Comparison of ENCODE assay signal across 19 cellular contexts in the genomic region with DNA sequence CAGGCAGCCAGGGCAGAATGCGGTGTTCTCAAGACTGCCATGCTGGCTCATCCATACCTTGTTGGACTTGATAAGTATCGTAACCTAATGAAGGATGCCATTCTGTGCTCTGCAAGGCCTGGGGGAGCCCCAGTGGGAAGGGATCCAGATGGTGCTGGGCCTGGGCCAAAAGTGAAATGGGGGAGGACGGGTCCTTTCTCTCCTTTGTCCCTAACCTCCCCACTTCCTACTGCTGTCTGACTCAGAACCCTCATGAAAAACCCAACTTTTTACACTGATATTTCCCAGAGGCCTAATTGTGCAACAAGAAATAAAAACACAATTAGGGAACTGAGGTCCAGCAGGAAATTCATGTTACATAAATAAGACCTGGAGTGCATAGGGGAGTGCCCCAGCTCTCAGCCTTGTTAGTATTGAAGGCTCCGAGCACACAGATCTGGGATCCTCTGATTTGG.
DNase-seq lines count a peak whose midpoint lies in the region; ATAC-seq and TF ChIP-seq lines count a peak whose summit lies in the region.
"Had no signal": no experiment of that assay in that cellular context is flagged by ENCODE, and none has a peak within 500 bp of the region (broad histone marks: within the 10 kb centered on the region; RNA-seq: fewer than 3 reads in every experiment).

No MANE protein-coding gene starts in this region.

- DNase-seq in stimulated activated naive CD8-positive, alpha-beta T cell treated with anti-CD3 and anti-CD28 coated beads, Interleukin-15, amount 100 ng/mL, for 72 hours, result no peak
- DNase-seq in stimulated activated naive CD8-positive, alpha-beta T cell treated with anti-CD3 and anti-CD28 coated beads, Interleukin-15, Interleukin-2, amounts not matched to agents 100 U/mL and 50 U/mL, for 24 hours, result no peak
- DNase-seq in dermis blood vessel endothelial cell (peak; percentile 65), mesothelial cell of epicardium (ENCODE audit: low spot score in 2 of 2, unreplicated experiment in 2 of 2) (no peak), Karpas-422 (no peak)
- no peak for DNase-seq in activated CD4-positive, alpha-beta T cell treated with anti-CD3 and anti-CD28 coated beads, Interleukin-2, amount 50 U/mL, for 48 hours
- DNase-seq in stimulated activated CD4-positive, alpha-beta T cell treated with anti-CD3 and anti-CD28 coated beads, Interleukin-4, amount 100 ng/mL, for 1 hour, result no peak
- DNase-seq in CD8-positive, alpha-beta T cell, result no peak
- DNase-seq: activated CD8-positive, alpha-beta memory T cell treated with anti-CD3 and anti-CD28 coated beads for 24 hours; activated naive CD8-positive, alpha-beta T cell treated with anti-CD3 and anti-CD28 coated beads for 36 hours; heart right ventricle; NCI-H1694; NCI-H446 treated with DMSO at 0.1 percent for 48 hours; nephron progenitor cell; stimulated activated CD8-positive, alpha-beta memory T cell treated with anti-CD3 and anti-CD28 coated beads, Interleukin-4, amount 100 ng/mL, for 48 hours had no signal

- peaks cover 10% of the 10 kb centered on the region for H3K27me3 Mint-ChIP-seq in stimulated activated naive CD8-positive, alpha-beta T cell treated with anti-CD3 and anti-CD28 coated beads, Interleukin-15, amount 100 ng/mL, for 72 hours
- no peaks in the 10 kb centered on the region for H3K27me3 Mint-ChIP-seq in mesothelial cell of epicardium (ENCODE audit: low read depth)
- H3K27me3 Mint-ChIP-seq in CD8-positive, alpha-beta T cell (ENCODE audit: low read depth), result no peaks in the 10 kb centered on the region

- H3K4me1 Mint-ChIP-seq in stimulated activated naive CD8-positive, alpha-beta T cell treated with anti-CD3 and anti-CD28 coated beads, Interleukin-15, amount 100 ng/mL, for 72 hours, result no peaks in the 10 kb centered on the region
- H3K4me1 Mint-ChIP-seq in mesothelial cell of epicardium, result peaks cover 48% of the 10 kb centered on the region
- no peaks in the 10 kb centered on the region for H3K4me1 Mint-ChIP-seq in CD8-positive, alpha-beta T cell (ENCODE audit: low read depth)
- H3K4me1 Mint-ChIP-seq: activated naive CD8-positive, alpha-beta T cell treated with anti-CD3 and anti-CD28 coated beads for 36 hours; CD4-positive, CD25-positive, alpha-beta regulatory T cell had no signal

- H3K27me3 ChIP-seq in CD8-positive, alpha-beta T cell (ENCODE audit: insufficient read depth, low read length), result no peaks in the 10 kb centered on the region
- H3K27me3 ChIP-seq in Karpas-422 (ENCODE audit: low read length), result no peaks in the 10 kb centered on the region
- H3K27me3 ChIP-seq: heart right ventricle had no signal

- peak overlapping the region; percentile 57 to 63 for H3K27ac Mint-ChIP-seq in stimulated activated naive CD8-positive, alpha-beta T cell treated with anti-CD3 and anti-CD28 coated beads, Interleukin-15, amount 100 ng/mL, for 72 hours
- H3K27ac Mint-ChIP-seq in mesothelial cell of epicardium, result peak overlapping the region; percentile 16
- no peak overlapping the region for H3K27ac Mint-ChIP-seq in CD8-positive, alpha-beta T cell
- H3K27ac Mint-ChIP-seq: activated naive CD8-positive, alpha-beta T cell treated with anti-CD3 and anti-CD28 coated beads for 36 hours; activated T-helper 1 cell treated with anti-CD3 and anti-CD28 coated beads, Interleukin-12 subunit alpha, Interleukin-12 subunit beta, Interleukin-2, Interleukin-4 antibody, amounts not matched to agents 30 ng/mL and 10 ng/mL and 1 ng/mL, durations not matched to agents 14 hours and 24 hours and 36 hours; CD4-positive, CD25-positive, alpha-beta regulatory T cell; nephron progenitor cell; progenitor cell of endocrine pancreas had no signal

- no peaks in the 10 kb centered on the region for H3K36me3 ChIP-seq in CD8-positive, alpha-beta T cell (ENCODE audit: insufficient read depth, low read length)
- no peaks in the 10 kb centered on the region for H3K36me3 ChIP-seq in Karpas-422 (ENCODE audit: insufficient read depth, low read length)
- H3K36me3 ChIP-seq: heart right ventricle had no signal

- H3K79me2 ChIP-seq in Karpas-422 (ENCODE audit: low read length), result no peaks in the 10 kb centered on the region

- TF ChIP-seq CTCF in mesothelial cell of epicardium (IDR thresholded peaks at IDR 0.05; ENCODE audit: unreplicated experiment), result no peak
- TF ChIP-seq CTCF in CD8-positive, alpha-beta T cell (IDR thresholded peaks at IDR 0.05), result no peak

- H3K9me3 ChIP-seq in CD8-positive, alpha-beta T cell (ENCODE audit: low read length), result no peaks in the 10 kb centered on the region
- H3K9me3 ChIP-seq in Karpas-422 (ENCODE audit: low read length), result no peaks in the 10 kb centered on the region

- H3K4me3 ChIP-seq in CD8-positive, alpha-beta T cell (ENCODE audit: low read depth, low read length), result no peak overlapping the region
- H3K4me3 ChIP-seq in Karpas-422 (ENCODE audit: low read length), result no peak overlapping the region
- H3K4me3 ChIP-seq: heart right ventricle had no signal

- CTCF ChIA-PET in CD8-positive, alpha-beta T cell (lab: Charles Lee), result interaction anchor here (1.0 kb wide), 1 partner anchor 11 kb away, joined by 3 read pairs; no protein-coding TSS in a partner anchor

- no peak overlapping the region for H2AFZ ChIP-seq in Karpas-422 (ENCODE audit: low read length)

- no peak overlapping the region for H3K4me2 ChIP-seq in Karpas-422 (ENCODE audit: low read depth, low read length, poor library complexity, severe bottlenecking)

- intact Hi-C loops in CD8-positive, alpha-beta T cell (cut with DNase I, micrococcal nuclease), result no loop called here

- no peak overlapping the region for H3K4me3 Mint-ChIP-seq in stimulated activated naive CD8-positive, alpha-beta T cell treated with anti-CD3 and anti-CD28 coated beads, Interleukin-15, amount 100 ng/mL, for 72 hours
- no peak overlapping the region for H3K4me3 Mint-ChIP-seq in mesothelial cell of epicardium
- H3K4me3 Mint-ChIP-seq in CD8-positive, alpha-beta T cell, result no peak overlapping the region
- H3K4me3 Mint-ChIP-seq: activated naive CD8-positive, alpha-beta T cell treated with anti-CD3 and anti-CD28 coated beads for 36 hours; activated T-helper 1 cell treated with anti-CD3 and anti-CD28 coated beads, Interleukin-12 subunit alpha, Interleukin-12 subunit beta, Interleukin-2, Interleukin-4 antibody, amounts not matched to agents 30 ng/mL and 10 ng/mL and 1 ng/mL, durations not matched to agents 14 hours and 24 hours and 36 hours; CD4-positive, CD25-positive, alpha-beta regulatory T cell; nephron progenitor cell had no signal

- H3K9me2 ChIP-seq in Karpas-422 (replicated peaks; ENCODE audit: insufficient read depth, low read length), result no peaks in the 10 kb centered on the region

- ATAC-seq in stimulated activated naive CD8-positive, alpha-beta T cell treated with anti-CD3 and anti-CD28 coated beads, Interleukin-15, amount 100 ng/mL, for 72 hours, result no peak
- no peak for ATAC-seq in stimulated activated naive CD8-positive, alpha-beta T cell treated with anti-CD3 and anti-CD28 coated beads, Interleukin-15, Interleukin-2, amounts not matched to agents 100 U/mL and 50 U/mL, for 24 hours
- ATAC-seq in CD8-positive, alpha-beta T cell, result no peak
- ATAC-seq: Right ventricle myocardium inferior had no signal

- H3K27ac ChIP-seq in CD8-positive, alpha-beta T cell (ENCODE audit: low read depth, low read length), result no peak overlapping the region
- H3K27ac ChIP-seq in Karpas-422 (ENCODE audit: low read length), result no peak overlapping the region

- H3K9ac ChIP-seq in Karpas-422 (ENCODE audit: low read length), result no peak overlapping the region

- H3K36me3 Mint-ChIP-seq in mesothelial cell of epicardium, result peaks cover 4% of the 10 kb centered on the region
- H3K36me3 Mint-ChIP-seq in CD8-positive, alpha-beta T cell, result no peaks in the 10 kb centered on the region
- H3K36me3 Mint-ChIP-seq: activated naive CD8-positive, alpha-beta T cell treated with anti-CD3 and anti-CD28 coated beads for 36 hours; CD4-positive, CD25-positive, alpha-beta regulatory T cell had no signal

- no peaks in the 10 kb centered on the region for H4K20me1 ChIP-seq in Karpas-422 (ENCODE audit: insufficient read depth, low read depth, low read length)

- POLR2A ChIA-PET in CD8-positive, alpha-beta T cell (lab: Charles Lee), result no interaction called here

- peaks cover 18 to 29% of the 10 kb centered on the region in 2 donors for H3K9me3 Mint-ChIP-seq in stimulated activated naive CD8-positive, alpha-beta T cell treated with anti-CD3 and anti-CD28 coated beads, Interleukin-15, amount 100 ng/mL, for 72 hours
- peaks cover 8% of the 10 kb centered on the region for H3K9me3 Mint-ChIP-seq in mesothelial cell of epicardium
- H3K9me3 Mint-ChIP-seq in CD8-positive, alpha-beta T cell, result peaks cover 6% of the 10 kb centered on the region

- no peaks in the 10 kb centered on the region for H3K4me1 ChIP-seq in CD8-positive, alpha-beta T cell (ENCODE audit: insufficient read depth, low read length)
- no peaks in the 10 kb centered on the region for H3K4me1 ChIP-seq in Karpas-422 (ENCODE audit: low read length)
